ENCODE assay signal across 28 cellular contexts in genomic region chr12:1127021-1127420, GRCh38.
"Had no signal": no experiment of that assay in that cellular context is flagged by ENCODE, and none has a peak within 500 bp of the region (broad histone marks: within the 10 kb centered on the region; RNA-seq: fewer than 3 reads in every experiment).

No MANE protein-coding gene starts in this region.

- H3K27me3 ChIP-seq: colonic mucosa, dorsolateral prefrontal cortex, esophagus squamous epithelium, foreskin keratinocyte, gastrocnemius medialis, gastroesophageal sphincter, heart left ventricle, heart right ventricle had no signal

- ATAC-seq: effector memory CD8-positive, alpha-beta T cell; esophagus mucosa; foreskin keratinocyte; gastrocnemius medialis; gastroesophageal sphincter; heart left ventricle; heart right ventricle had no signal

- H3K27me3 Mint-ChIP-seq: dendritic cell treated with granulocyte-macrophage colony-stimulating factor and Interleukin-4, amounts not matched to agents 40 ng/mL and 50 ng/mL, for 4 days; effector memory CD8-positive, alpha-beta T cell had no signal

- H3K4me3 ChIP-seq: colonic mucosa, coronary artery, dorsolateral prefrontal cortex, esophagus squamous epithelium, gastrocnemius medialis, gastroesophageal sphincter, heart left ventricle, heart right ventricle had no signal

- H3K4me3 Mint-ChIP-seq: dendritic cell treated with granulocyte-macrophage colony-stimulating factor and Interleukin-4, amounts not matched to agents 40 ng/mL and 50 ng/mL, for 4 days; endodermal cell had no signal

- H3K36me3 ChIP-seq: colonic mucosa, gastrocnemius medialis, gastroesophageal sphincter, heart left ventricle had no signal

- FAIRE-seq: colon, endometrium, endothelial cell of umbilical vein, frontal cortex had no signal

- DNase-seq: colonic mucosa; cortex of kidney; dermis blood vessel endothelial cell; dorsolateral prefrontal cortex; effector CD4-positive, alpha-beta T cell; effector CD8-positive, alpha-beta T cell; effector memory CD4-positive, alpha-beta T cell; effector memory CD8-positive, alpha-beta T cell; endodermal cell; erythroblast; esophagus squamous epithelium; foreskin fibroblast; foreskin keratinocyte; foreskin melanocyte; gastrocnemius medialis; glutamatergic neuron; head of caudate nucleus; heart left ventricle; heart right ventricle had no signal

- H3K27ac ChIP-seq: colonic mucosa, coronary artery, dorsolateral prefrontal cortex, epithelial cell of prostate, esophagus squamous epithelium, foreskin keratinocyte, gastrocnemius medialis, gastroesophageal sphincter, heart left ventricle, heart right ventricle had no signal

- H3K27ac Mint-ChIP-seq: dendritic cell treated with granulocyte-macrophage colony-stimulating factor and Interleukin-4, amounts not matched to agents 40 ng/mL and 50 ng/mL, for 4 days; endodermal cell had no signal

- H3K9me3 ChIP-seq: colonic mucosa, esophagus squamous epithelium, gastrocnemius medialis, gastroesophageal sphincter, heart left ventricle, heart right ventricle had no signal

- H3K9me3 Mint-ChIP-seq: dendritic cell treated with granulocyte-macrophage colony-stimulating factor and Interleukin-4, amounts not matched to agents 40 ng/mL and 50 ng/mL, for 4 days; effector memory CD8-positive, alpha-beta T cell; endodermal cell had no signal

- H3K4me1 ChIP-seq: colonic mucosa had no signal
